ENCODE assay signal across 25 cellular contexts in genomic region chr1:22572778-22573177, GRCh38. TPM values are rescaled to one million over a fixed set of nuclear protein-coding genes. Genes with fewer than 3 reads are reported as not detected.
"Had no signal": no experiment of that assay in that cellular context is flagged by ENCODE, and none has a peak within 500 bp of the region (broad histone marks: within the 10 kb centered on the region; RNA-seq: fewer than 3 reads in every experiment).

No MANE protein-coding gene starts in this region.

- H3K36me3 ChIP-seq: sigmoid colon, thoracic aorta, transverse colon had no signal

- H3K27ac Mint-ChIP-seq: naive thymus-derived CD4-positive, alpha-beta T cell; nephron progenitor cell; stimulated activated naive B cell treated with anti-CD40 and anti-IgM and Interleukin-4, amounts not matched to agents 10 μg/mL and 1 μg/mL and 100 μg/mL, for 72 hours; stimulated activated naive CD8-positive, alpha-beta T cell treated with anti-CD3 and anti-CD28 coated beads, Interleukin-15, amount 100 ng/mL, for 72 hours had no signal

- H3K4me3 Mint-ChIP-seq: naive thymus-derived CD4-positive, alpha-beta T cell; nephron progenitor cell; stimulated activated naive B cell treated with anti-CD40 and anti-IgM and Interleukin-4, amounts not matched to agents 10 μg/mL and 1 μg/mL and 100 μg/mL, for 72 hours; stimulated activated naive CD8-positive, alpha-beta T cell treated with anti-CD3 and anti-CD28 coated beads, Interleukin-15, amount 100 ng/mL, for 72 hours had no signal

- H3K4me1 Mint-ChIP-seq: naive thymus-derived CD4-positive, alpha-beta T cell; stimulated activated naive CD8-positive, alpha-beta T cell treated with anti-CD3 and anti-CD28 coated beads, Interleukin-15, amount 100 ng/mL, for 72 hours had no signal

- H3K27ac ChIP-seq: dorsolateral prefrontal cortex, sigmoid colon, skin epidermis, thoracic aorta, transverse colon had no signal

- DNase-seq: cortex of kidney; dorsolateral prefrontal cortex; effector CD8-positive, alpha-beta T cell; foreskin melanocyte; head of caudate nucleus; hypothalamus; kidney glomerular epithelial cell; mammary epithelial cell; naive thymus-derived CD4-positive, alpha-beta T cell; nephron progenitor cell; posterior cingulate gyrus; sigmoid colon; stimulated activated CD4-positive, alpha-beta T cell treated with anti-CD3 and anti-CD28 coated beads, Interleukin-2, amount 100 ng/mL, for 24 hours; stimulated activated CD4-positive, alpha-beta T cell treated with anti-CD3 and anti-CD28 coated beads, Interleukin-4, amount 100 ng/mL, for 4 hours; stimulated activated naive B cell treated with anti-CD40 and anti-IgM and Interleukin-4, amounts not matched to agents 10 μg/mL and 1 μg/mL and 100 μg/mL, for 72 hours; stimulated activated naive CD8-positive, alpha-beta T cell treated with anti-CD3 and anti-CD28 coated beads, Interleukin-15, amount 100 ng/mL, for 72 hours; substantia nigra; transverse colon had no signal

- H3K9me3 ChIP-seq: sigmoid colon, thoracic aorta, transverse colon had no signal

- H3K4me1 ChIP-seq: sigmoid colon, transverse colon had no signal

- H3K4me3 ChIP-seq: dorsolateral prefrontal cortex, sigmoid colon, skin epidermis, thoracic aorta, transverse colon had no signal

- H3K36me3 Mint-ChIP-seq: naive thymus-derived CD4-positive, alpha-beta T cell; stimulated activated naive B cell treated with anti-CD40 and anti-IgM and Interleukin-4, amounts not matched to agents 10 μg/mL and 1 μg/mL and 100 μg/mL, for 72 hours had no signal

RNA-seq across cellular contexts. Expression of gene EPHA8, which starts 9.5 kb away (rescaled TPM):
- total RNA-seq: left lobe of liver; mammary epithelial cell; mesenteric fat pad; mononuclear cell; naive thymus-derived CD4-positive, alpha-beta T cell; pulmonary artery endothelial cell; sigmoid colon; thoracic aorta; transverse colon; urinary bladder had no signal
- polyA plus RNA-seq: mammary epithelial cell; naive thymus-derived CD4-positive, alpha-beta T cell; sigmoid colon; urinary bladder had no signal
